ENCODE assay signal across 8 cellular contexts in genomic region chr1:44631333-44631646, GRCh38. TPM values are rescaled to one million over a fixed set of nuclear protein-coding genes. Genes with fewer than 3 reads are reported as not detected.
A peak's percentile ranks its signal among the peaks of the same experiment; 100 is the strongest.
DNase-seq lines count a peak whose midpoint lies in the region; ATAC-seq and TF ChIP-seq lines count a peak whose summit lies in the region.

No MANE protein-coding gene starts in this region.

- BruUV-seq in mammary epithelial cell (replicated peaks; lab: Mats Ljungman, UMichigan): TSS peak; percentile 72

- peaks cover 34% of the 10 kb centered on the region for H3K36me3 ChIP-seq in HUES6 (ENCODE audit: control insufficient read depth, insufficient read depth, low read length)
- H3K36me3 ChIP-seq in mammary epithelial cell (ENCODE audit: insufficient read depth, low read length): peaks cover 9% of the 10 kb centered on the region
- peaks cover 26% of the 10 kb centered on the region for H3K36me3 ChIP-seq in muscle layer of colon (ENCODE audit: insufficient read depth, low read length)

- peak; percentile 4 for ATAC-seq in GM18520 (IDR thresholded peaks at IDR 0.05; ENCODE audit: unreplicated experiment)

- no peaks in the 10 kb centered on the region for H3K27me3 ChIP-seq in HUES6 (ENCODE audit: control insufficient read depth, insufficient read depth, low read length)
- no peaks in the 10 kb centered on the region for H3K27me3 ChIP-seq in mammary epithelial cell (ENCODE audit: insufficient read depth, low read length)
- no peaks in the 10 kb centered on the region for H3K27me3 ChIP-seq in muscle layer of colon (ENCODE audit: control insufficient read depth in 1 of 2, insufficient read depth in 2 of 2, low read length in 2 of 2)

- intact Hi-C loops in mammary epithelial cell (cut with micrococcal nuclease): loop anchor here (1.0 kb wide), 1 partner anchor 14 kb away; no protein-coding TSS in a partner anchor

- H3K79me2 ChIP-seq in mammary epithelial cell (ENCODE audit: insufficient read depth, low read length): peaks cover 26% of the 10 kb centered on the region

- H3K4me1 ChIP-seq in HUES6 (ENCODE audit: control insufficient read depth, insufficient read depth, low read length) (peaks cover 18% of the 10 kb centered on the region), mammary epithelial cell (ENCODE audit: insufficient read depth, low read length) (peaks cover 13% of the 10 kb centered on the region), muscle layer of colon (ENCODE audit: insufficient read depth, low read length) (peaks cover 44% of the 10 kb centered on the region)

- in situ Hi-C loops in mammary epithelial cell (cut with MboI; ENCODE audit: low sequenced_read_pairs in 2 of 2): no loop called here

- dilution Hi-C loops in mammary epithelial cell (cut with HindIII; ENCODE audit: low sequenced_read_pairs): loop anchor here (5.0 kb wide), 1 partner anchor 51 kb away; no protein-coding TSS in a partner anchor

- H3K9ac ChIP-seq in HUES6 (ENCODE audit: low read length): peak overlapping the region; percentile 86
- H3K9ac ChIP-seq in mammary epithelial cell (ENCODE audit: insufficient read depth, low read length): peak overlapping the region; percentile 36
- peak overlapping the region; percentile 89 for H3K9ac ChIP-seq in muscle layer of colon (ENCODE audit: low read length)

- DNase-seq in mammary epithelial cell (no peak), AG08396 (ENCODE audit: low spot score) (no peak), mesenteric fat pad (ENCODE audit: low spot score) (no peak), DMS53 treated with DMSO at 0.1 percent for 48 hours (lab: John Stamatoyannopoulos, UW; ENCODE audit: unreplicated experiment) (no peak), Kasumi-1 (lab: John Stamatoyannopoulos, UW) (no peak)

- H3K9me3 ChIP-seq in HUES6 (ENCODE audit: control insufficient read depth, insufficient read depth, low read depth, low read length) (no peaks in the 10 kb centered on the region), mammary epithelial cell (replicated peaks; ENCODE audit: insufficient read depth, low read length) (no peaks in the 10 kb centered on the region), muscle layer of colon (ENCODE audit: low read length) (no peaks in the 10 kb centered on the region)

- WGBS in mammary epithelial cell (ENCODE audit: low coverage, missing lambda C conversion rate): 22% methylated on average over 8 of the region's 8 CpGs

- peak overlapping the region; percentile 93 for H3K27ac ChIP-seq in HUES6 (ENCODE audit: low read depth, low read length)
- peak overlapping the region; percentile 71 for H3K27ac ChIP-seq in mammary epithelial cell (ENCODE audit: insufficient read depth, low read depth, low read length)
- H3K27ac ChIP-seq in muscle layer of colon (ENCODE audit: low read depth, low read length): peak overlapping the region; percentile 70

- H3K4me2 ChIP-seq in mammary epithelial cell (ENCODE audit: insufficient read depth, low read depth, low read length): peak overlapping the region; percentile 92

- CTCF ChIA-PET in mammary epithelial cell (lab: Charles Lee; ENCODE audit: low non-redundant PET): interaction anchor here (0.7 to 1.1 kb wide), 3 partner anchors 21 to 24 kb away, joined by 3 to 9 read pairs (median 4); no protein-coding TSS in a partner anchor

- H2AFZ ChIP-seq in mammary epithelial cell (ENCODE audit: low read depth, low read length): peak overlapping the region; percentile 98

- H3K4me3 ChIP-seq in HUES6 (ENCODE audit: low read depth, low read length) (peak overlapping the region; percentile 67), mammary epithelial cell (replicated peaks in 1 of 3; ENCODE audit: insufficient read depth in 1 of 3, low read depth in 2 of 3, low read length in 3 of 3) (peak overlapping the region; percentile 58 to 76 (median 69)), muscle layer of colon (ENCODE audit: low read depth in 1 of 2, low read length in 2 of 2) (peak overlapping the region; percentile 55 to 67)

- TF ChIP-seq CTCF in mammary epithelial cell (conservative IDR thresholded peaks at IDR 0.05 in 1 of 2, IDR thresholded peaks at IDR 0.05 in 1 of 2; ENCODE audit: extremely low read depth in 1 of 2, insufficient read depth in 1 of 2, low read depth in 1 of 2, low read length in 2 of 2): no peak

- H4K20me1 ChIP-seq in mammary epithelial cell (ENCODE audit: insufficient read depth, low read length): no peaks in the 10 kb centered on the region

RNA-seq across cellular contexts. Expression of gene TMEM53, which starts 43.0 kb away (rescaled TPM):
- total RNA-seq in mammary epithelial cell: 1 to 10 TPM; 9.3 to 9.7 TPM
- 13.0 TPM for polyA plus RNA-seq in mammary epithelial cell
- polyA minus RNA-seq in mammary epithelial cell: 2.2 TPM
- total RNA-seq in mesenteric fat pad: 16.8 TPM

RNA-seq across cellular contexts. Expression of gene ARMH1, which starts 43.2 kb away (rescaled TPM):
- total RNA-seq in mammary epithelial cell: 1 to 10 TPM in 1 of 2 donors, not detected in 1; 1.5 TPM
- polyA plus RNA-seq in mammary epithelial cell: 0.51 TPM
- not detected for polyA minus RNA-seq in mammary epithelial cell
- 1.9 TPM for total RNA-seq in mesenteric fat pad

Comparison
In these comparisons a context has a peak if more than half of its experiments do, and no peak if none do; other contexts are left out.
1. H3K9ac ChIP-seq: peak in every context shown above with its lines; median percentile 89 in muscle layer of colon; 86 in HUES6; 36 in mammary epithelial cell.